ENCODE assay signal across 1 cellular context in genomic region chr19:18118420-18119242, GRCh38.
TF ChIP-seq lines count a peak whose summit lies in the region.

No MANE protein-coding gene starts in this region.

TF ChIP-seq in HEK293T, 16 proteins besides CTCF, POLR2A, EP300 and RAD21 (continued from another document):
- TF ChIP-seq NFRKB (IDR thresholded peaks at IDR 0.05) = no peak
- TF ChIP-seq BHLHE40 (IDR thresholded peaks at IDR 0.05; ENCODE audit: borderline replicate concordance) = no peak
- TF ChIP-seq SP1 (IDR thresholded peaks at IDR 0.05) = no peak
- no peak for TF ChIP-seq SUZ12 (IDR thresholded peaks at IDR 0.05)
- TF ChIP-seq CTBP1 (IDR thresholded peaks at IDR 0.05; ENCODE audit: borderline replicate concordance) = no peak
- TF ChIP-seq ZNF384 (IDR thresholded peaks at IDR 0.05) = no peak
- no peak for TF ChIP-seq FOXK2 (IDR thresholded peaks at IDR 0.05)
- TF ChIP-seq HDGF (IDR thresholded peaks at IDR 0.05; ENCODE audit: borderline replicate concordance) = no peak
- TF ChIP-seq TARDBP (IDR thresholded peaks at IDR 0.05) = no peak
- TF ChIP-seq ELF4 (IDR thresholded peaks at IDR 0.05) = no peak
- TF ChIP-seq FOXA1 (IDR thresholded peaks at IDR 0.05) = no peak
- TF ChIP-seq LEF1 (IDR thresholded peaks at IDR 0.05; ENCODE audit: borderline replicate concordance) = no peak
